23 cellular contexts compared by ENCODE assay signal in the genomic region with DNA sequence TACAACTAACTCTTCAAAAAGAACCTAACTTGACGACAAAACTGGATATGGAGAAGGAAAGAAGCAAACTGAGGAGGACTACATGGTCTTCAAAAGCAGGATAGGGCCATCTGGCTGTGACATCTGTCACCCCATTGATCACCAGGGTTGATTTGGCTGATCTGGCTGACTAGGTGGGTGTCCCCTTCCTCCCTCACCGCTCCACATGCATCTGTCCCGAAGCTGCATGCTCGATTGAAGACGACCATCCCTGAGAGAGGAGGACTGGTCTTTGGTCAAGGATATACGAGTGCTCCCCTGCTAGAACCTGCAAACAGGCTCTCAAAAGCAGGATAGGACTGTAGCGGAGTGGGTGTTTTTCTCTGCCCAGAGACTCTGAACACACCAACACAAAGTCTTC. TPM values are rescaled to one million over a fixed set of nuclear protein-coding genes. Genes with fewer than 3 reads are reported as not detected.
DNase-seq lines count a peak whose midpoint lies in the region; ATAC-seq and TF ChIP-seq lines count a peak whose summit lies in the region.
"Had no signal": no experiment of that assay in that cellular context is flagged by ENCODE, and none has a peak within 500 bp of the region (broad histone marks: within the 10 kb centered on the region; RNA-seq: fewer than 3 reads in every experiment).

No MANE protein-coding gene starts in this region.

- H3K36me3 ChIP-seq in neural progenitor cell = peaks cover under 1% of the 10 kb centered on the region
- H3K36me3 ChIP-seq: transverse colon had no signal

- H3K9ac ChIP-seq in neural progenitor cell = no peak overlapping the region

- H3K4me1 Mint-ChIP-seq in activated T-cell treated with anti-CD3 and anti-CD28 coated beads, Interleukin-2, amount 50 U/mL, for 72 hours (ENCODE audit: low read depth) = peaks cover 76% of the 10 kb centered on the region
- H3K4me1 Mint-ChIP-seq in activated naive CD8-positive, alpha-beta T cell treated with anti-CD3 and anti-CD28 coated beads for 36 hours = peaks cover 69% of the 10 kb centered on the region
- H3K4me1 Mint-ChIP-seq in neural progenitor cell = peaks cover 10% of the 10 kb centered on the region

- H3K27ac ChIP-seq in HL-60 (replicated peaks) (peak overlapping the region; percentile 67), neural progenitor cell (no peak overlapping the region), foreskin keratinocyte (no peak overlapping the region)
- H3K27ac ChIP-seq: transverse colon had no signal

- no peak overlapping the region for H3K4me3 Mint-ChIP-seq in activated T-cell treated with anti-CD3 and anti-CD28 coated beads, Interleukin-2, amount 50 U/mL, for 72 hours
- no peak overlapping the region for H3K4me3 Mint-ChIP-seq in activated naive CD8-positive, alpha-beta T cell treated with anti-CD3 and anti-CD28 coated beads for 36 hours
- no peak overlapping the region for H3K4me3 Mint-ChIP-seq in neural progenitor cell
- H3K4me3 Mint-ChIP-seq: GM23338, HFFc6, T-cell had no signal

- H3K4me3 ChIP-seq in HL-60 (replicated peaks; ENCODE audit: insufficient read depth, low read length) = no peak overlapping the region
- no peak overlapping the region for H3K4me3 ChIP-seq in neural progenitor cell
- H3K4me3 ChIP-seq: GM23338, transverse colon had no signal

- H3K27me3 Mint-ChIP-seq in activated T-cell treated with anti-CD3 and anti-CD28 coated beads, Interleukin-2, amount 50 U/mL, for 72 hours (ENCODE audit: low read depth) = no peaks in the 10 kb centered on the region
- H3K27me3 Mint-ChIP-seq in activated naive CD8-positive, alpha-beta T cell treated with anti-CD3 and anti-CD28 coated beads for 36 hours = no peaks in the 10 kb centered on the region
- no peaks in the 10 kb centered on the region for H3K27me3 Mint-ChIP-seq in neural progenitor cell (ENCODE audit: insufficient read depth, low read depth)
- H3K27me3 Mint-ChIP-seq: T-cell had no signal

- peaks cover 18% of the 10 kb centered on the region for H3F3A ChIP-seq in neural progenitor cell (ENCODE audit: low read depth)

- H3K27me3 ChIP-seq in HL-60 (ENCODE audit: insufficient read depth, poor library complexity, severe bottlenecking) = no peaks in the 10 kb centered on the region
- no peaks in the 10 kb centered on the region for H3K27me3 ChIP-seq in neural progenitor cell
- H3K27me3 ChIP-seq in foreskin keratinocyte = no peaks in the 10 kb centered on the region
- H3K27me3 ChIP-seq: transverse colon had no signal

- peaks cover 100% of the 10 kb centered on the region for H4K20me1 ChIP-seq in neural progenitor cell (ENCODE audit: low read depth)

- H3K36me3 Mint-ChIP-seq in activated T-cell treated with anti-CD3 and anti-CD28 coated beads, Interleukin-2, amount 50 U/mL, for 72 hours (ENCODE audit: insufficient read depth in 2 of 2) = peaks cover 0 to 8% of the 10 kb centered on the region in 2 donors
- H3K36me3 Mint-ChIP-seq in activated naive CD8-positive, alpha-beta T cell treated with anti-CD3 and anti-CD28 coated beads for 36 hours = peaks cover 33% of the 10 kb centered on the region
- H3K36me3 Mint-ChIP-seq in neural progenitor cell = peaks cover 25% of the 10 kb centered on the region

- no peaks in the 10 kb centered on the region for H3K9me3 ChIP-seq in neural progenitor cell (ENCODE audit: low read depth)
- H3K9me3 ChIP-seq: transverse colon had no signal

- ATAC-seq in activated T-cell treated with anti-CD3 and anti-CD28 coated beads, Interleukin-2, amount 50 U/mL, for 72 hours (replicated peaks in 1 of 2) = no peak
- no peak for ATAC-seq in foreskin keratinocyte
- ATAC-seq: left cardiac atrium, T-cell had no signal

- H3K4me2 ChIP-seq in neural progenitor cell = peak overlapping the region; percentile 11
- H3K4me2 ChIP-seq: GM23338 had no signal

- H2AFZ ChIP-seq in neural progenitor cell (replicated peaks) = no peak overlapping the region
- H2AFZ ChIP-seq: GM23338 had no signal

- peak overlapping the region; percentile 51 for H3K27ac Mint-ChIP-seq in activated T-cell treated with anti-CD3 and anti-CD28 coated beads, Interleukin-2, amount 50 U/mL, for 72 hours
- H3K27ac Mint-ChIP-seq in activated naive CD8-positive, alpha-beta T cell treated with anti-CD3 and anti-CD28 coated beads for 36 hours = peak overlapping the region; percentile 62
- H3K27ac Mint-ChIP-seq in neural progenitor cell = no peak overlapping the region
- H3K27ac Mint-ChIP-seq: GM23338, HFFc6, T-cell had no signal

- no peaks in the 10 kb centered on the region for H3K9me3 Mint-ChIP-seq in activated T-cell treated with anti-CD3 and anti-CD28 coated beads, Interleukin-2, amount 50 U/mL, for 72 hours
- no peaks in the 10 kb centered on the region for H3K9me3 Mint-ChIP-seq in activated naive CD8-positive, alpha-beta T cell treated with anti-CD3 and anti-CD28 coated beads for 36 hours
- H3K9me3 Mint-ChIP-seq in neural progenitor cell = peaks cover 2% of the 10 kb centered on the region
- H3K9me3 Mint-ChIP-seq: GM23338, HFFc6, T-cell had no signal

- peaks cover 8% of the 10 kb centered on the region for H3K4me1 ChIP-seq in neural progenitor cell
- peaks cover 6% of the 10 kb centered on the region for H3K4me1 ChIP-seq in foreskin keratinocyte

- H3K79me2 ChIP-seq in neural progenitor cell (ENCODE audit: low read depth) = peaks cover 100% of the 10 kb centered on the region

- no peak for DNase-seq in activated T-cell treated with anti-CD3 and anti-CD28 coated beads, Interleukin-2, amount 50 U/mL, for 72 hours
- DNase-seq in activated T-cell treated with anti-CD3 and anti-CD28 coated beads, Interleukin-2, amount 50 U/mL, for 48 hours = no peak
- DNase-seq in HL-60 (ENCODE audit: low read depth in 1 of 2, low spot score in 1 of 2) = no peak
- no peak for DNase-seq in activated naive CD8-positive, alpha-beta T cell treated with anti-CD3 and anti-CD28 coated beads for 36 hours
- no peak for DNase-seq in neural progenitor cell (ENCODE audit: low spot score)
- DNase-seq in NCI-H2196 (lab: John Stamatoyannopoulos, UW; ENCODE audit: unreplicated experiment) = no peak
- no peak for DNase-seq in foreskin keratinocyte
- DNase-seq in NCI-H446 treated with DMSO at 0.1 percent for 48 hours (lab: John Stamatoyannopoulos, UW) = no peak
- DNase-seq: activated CD4-positive, alpha-beta T cell treated with anti-CD3 and anti-CD28 coated beads, Interleukin-2, amount 50 U/mL, for 4 hours; activated CD8-positive, alpha-beta memory T cell treated with anti-CD3 and anti-CD28 coated beads, Interleukin-2, amount 50 U/mL, for 4 hours; activated effector memory CD4-positive, alpha-beta T cell treated with Interleukin-2 at 50 U/mL for 16 hours; amniotic stem cell; effector memory CD4-positive, alpha-beta T cell; foreskin melanocyte; HFFc6; left cardiac atrium; NCI-H187 treated with DMSO at 0.1 percent for 48 hours; NCI-H748 treated with DMSO at 0.1 percent for 48 hours; occipital lobe; RPMI8226; T-cell; transverse colon had no signal

- no peak for TF ChIP-seq CTCF in HL-60 (IDR thresholded peaks at IDR 0.05; ENCODE audit: insufficient read depth, low read length)
- no peak for TF ChIP-seq CTCF in neural progenitor cell (IDR thresholded peaks at IDR 0.05)
- TF ChIP-seq CTCF in foreskin keratinocyte (conservative IDR thresholded peaks at IDR 0.05) = no peak

RNA-seq across cellular contexts. Expression of gene CPNE1, which starts 21.7 kb away (rescaled TPM):
- total RNA-seq in activated T-cell treated with anti-CD3 and anti-CD28 coated beads, Interleukin-2, amount 50 U/mL, for 72 hours = 100 to 1,000 TPM; 459 to 512 TPM
- total RNA-seq in activated naive CD8-positive, alpha-beta T cell treated with anti-CD3 and anti-CD28 coated beads for 36 hours = 100 to 1,000 TPM; 290 to 304 TPM
- total RNA-seq in neural progenitor cell (ENCODE audit: low replicate concordance) (140 and 189 TPM in 2 replicates), foreskin keratinocyte (129 and 163 TPM in 2 replicates)
- 153 and 183 TPM in 2 replicates for polyA plus RNA-seq in foreskin keratinocyte

RNA-seq across cellular contexts. Expression of gene RBM12, which starts 21.7 kb away (rescaled TPM):
- total RNA-seq in activated T-cell treated with anti-CD3 and anti-CD28 coated beads, Interleukin-2, amount 50 U/mL, for 72 hours = 10 to 100 TPM; 71.1 to 92.4 TPM
- 100 to 1,000 TPM; 161 to 169 TPM for total RNA-seq in activated naive CD8-positive, alpha-beta T cell treated with anti-CD3 and anti-CD28 coated beads for 36 hours
- total RNA-seq in neural progenitor cell (ENCODE audit: low replicate concordance) (82.8 and 112 TPM in 2 replicates), foreskin keratinocyte (62.7 and 62.8 TPM in 2 replicates)
- polyA plus RNA-seq in foreskin keratinocyte = 15.0 and 17.3 TPM in 2 replicates

RNA-seq across cellular contexts. Expression of gene SPAG4, which starts 27.4 kb away (rescaled TPM):
- 1 to 10 TPM; 8.7 to 9.8 TPM for total RNA-seq in activated T-cell treated with anti-CD3 and anti-CD28 coated beads, Interleukin-2, amount 50 U/mL, for 72 hours
- 1 to 10 TPM; 7.8 to 8.0 TPM for total RNA-seq in activated naive CD8-positive, alpha-beta T cell treated with anti-CD3 and anti-CD28 coated beads for 36 hours
- 3.3 and 6.9 TPM in 2 replicates for total RNA-seq in neural progenitor cell (ENCODE audit: low replicate concordance)
- 1.5 and 3.2 TPM in 2 replicates for total RNA-seq in foreskin keratinocyte
- polyA plus RNA-seq in foreskin keratinocyte = 1.7 and 2.2 TPM in 2 replicates

RNA-seq across cellular contexts. Expression of gene NFS1, which starts 56.1 kb away (rescaled TPM):
- 10 to 100 TPM; 43.3 to 46.0 TPM for total RNA-seq in activated T-cell treated with anti-CD3 and anti-CD28 coated beads, Interleukin-2, amount 50 U/mL, for 72 hours
- 10 to 100 TPM; 37.2 to 38.2 TPM for total RNA-seq in activated naive CD8-positive, alpha-beta T cell treated with anti-CD3 and anti-CD28 coated beads for 36 hours
- total RNA-seq in neural progenitor cell (ENCODE audit: low replicate concordance) (21.7 and 29.3 TPM in 2 replicates), foreskin keratinocyte (33.0 and 35.7 TPM in 2 replicates)
- polyA plus RNA-seq in foreskin keratinocyte = 27.5 and 30.0 TPM in 2 replicates

RNA-seq across cellular contexts. Expression of gene ROMO1, which starts 56.2 kb away (rescaled TPM):
- total RNA-seq in activated T-cell treated with anti-CD3 and anti-CD28 coated beads, Interleukin-2, amount 50 U/mL, for 72 hours = 10 to 100 TPM; 51.4 to 53.8 TPM
- 100 to 1,000 TPM; 121 to 137 TPM for total RNA-seq in activated naive CD8-positive, alpha-beta T cell treated with anti-CD3 and anti-CD28 coated beads for 36 hours
- total RNA-seq in neural progenitor cell (ENCODE audit: low replicate concordance) = 135 and 253 TPM in 2 replicates
- 271 and 286 TPM in 2 replicates for total RNA-seq in foreskin keratinocyte
- polyA plus RNA-seq in foreskin keratinocyte = 402 and 478 TPM in 2 replicates
